ENCODE assay signal across 20 cellular contexts in genomic region chr11:20762980-20763379, GRCh38.
DNase-seq lines count a peak whose midpoint lies in the region; ATAC-seq, FAIRE-seq and TF ChIP-seq lines count a peak whose summit lies in the region.
"Had no signal": no experiment of that assay in that cellular context is flagged by ENCODE, and none has a peak within 500 bp of the region (broad histone marks: within the 10 kb centered on the region; RNA-seq: fewer than 3 reads in every experiment).

No MANE protein-coding gene starts in this region.

- intact Hi-C loops in naive thymus-derived CD4-positive, alpha-beta T cell (cut with micrococcal nuclease), result no loop called here

- peaks cover 0 to 3% (median 0%) of the 10 kb centered on the region in 5 donors for H3K36me3 Mint-ChIP-seq in naive thymus-derived CD4-positive, alpha-beta T cell
- H3K36me3 Mint-ChIP-seq: CD14-positive monocyte had no signal

- TF ChIP-seq CTCF in bronchial epithelial cell (IDR thresholded peaks at IDR 0.05; ENCODE audit: insufficient read depth, low read length, severe bottlenecking) (no peak), SK-N-SH (IDR thresholded peaks at IDR 0.05) (no peak)

- no peaks in the 10 kb centered on the region for H3K4me1 Mint-ChIP-seq in naive thymus-derived CD4-positive, alpha-beta T cell
- H3K4me1 Mint-ChIP-seq: CD14-positive monocyte, T-helper 17 cell had no signal

- H3K27ac Mint-ChIP-seq in naive thymus-derived CD4-positive, alpha-beta T cell, result no peak overlapping the region
- H3K27ac Mint-ChIP-seq: T-helper 17 cell had no signal

- POLR2A ChIA-PET in SK-N-SH (lab: Yijun Ruan, JAX), result no interaction called here
- POLR2A ChIA-PET in naive thymus-derived CD4-positive, alpha-beta T cell (lab: Charles Lee), result no interaction called here

- H3K27ac ChIP-seq in SK-N-SH (ENCODE audit: low read depth in 2 of 2, low read length in 1 of 2), result no peak overlapping the region
- no peak overlapping the region for H3K27ac ChIP-seq in naive thymus-derived CD4-positive, alpha-beta T cell (ENCODE audit: low read depth, low read length)
- H3K27ac ChIP-seq: PC-9 had no signal

- H3K4me2 ChIP-seq in SK-N-SH, result no peak overlapping the region
- H3K4me2 ChIP-seq: PC-9 had no signal

- H3K79me2 ChIP-seq in SK-N-SH (ENCODE audit: insufficient read depth), result no peaks in the 10 kb centered on the region

- no peaks in the 10 kb centered on the region for H3K9me3 ChIP-seq in SK-N-SH
- no peaks in the 10 kb centered on the region for H3K9me3 ChIP-seq in naive thymus-derived CD4-positive, alpha-beta T cell (ENCODE audit: control insufficient read depth in 2 of 3, low read length in 3 of 3)
- H3K9me3 ChIP-seq: Caco-2, MG63 had no signal

- TF ChIP-seq EP300 in SK-N-SH (IDR thresholded peaks at IDR 0.05; ENCODE audit: borderline replicate concordance in 1 of 2, low read depth in 1 of 2, low read length in 1 of 2), result no peak

- H4K20me1 ChIP-seq in SK-N-SH (ENCODE audit: insufficient read depth), result no peaks in the 10 kb centered on the region

- H2AFZ ChIP-seq in SK-N-SH (ENCODE audit: low read depth), result no peak overlapping the region
- H2AFZ ChIP-seq: PC-9 had no signal

- DNase-seq in NCI-H2107 treated with DMSO at 0.1 percent for 48 hours (lab: John Stamatoyannopoulos, UW; ENCODE audit: unreplicated experiment) (peak; percentile 58), NCI-H2107 (lab: John Stamatoyannopoulos, UW) (no peak), NCI-H1092 treated with DMSO at 0.1 percent for 48 hours (lab: John Stamatoyannopoulos, UW) (peak; percentile 37), NCI-H345 treated with DMSO at 0.1 percent for 48 hours (lab: John Stamatoyannopoulos, UW; ENCODE audit: unreplicated experiment) (peak; percentile 87), bronchial epithelial cell (ENCODE audit: low read depth) (no peak), SK-N-SH (no peak)
- DNase-seq in naive thymus-derived CD4-positive, alpha-beta T cell, result no peak
- DNase-seq: 8988T, Caco-2, DMS53, EL, Kasumi-1, MG63, NCI-H1048, PC-9, T-helper 17 cell had no signal

- FAIRE-seq in bronchial epithelial cell (lab: Jason Lieb, UNC), result peak; percentile 77
- FAIRE-seq: GM12878, H1 had no signal

- H3K36me3 ChIP-seq in bronchial epithelial cell (ENCODE audit: control insufficient read depth, insufficient read depth, low read length) (no peaks in the 10 kb centered on the region), SK-N-SH (replicated peaks in 1 of 2; ENCODE audit: control insufficient read depth in 1 of 2, insufficient read depth in 2 of 2, low read length in 1 of 2) (no peaks in the 10 kb centered on the region)
- H3K36me3 ChIP-seq in naive thymus-derived CD4-positive, alpha-beta T cell (ENCODE audit: control insufficient read depth in 2 of 3, insufficient read depth in 3 of 3, low read length in 3 of 3), result no peaks in the 10 kb centered on the region
- H3K36me3 ChIP-seq: MG63 had no signal

- CTCF ChIA-PET in SK-N-SH (lab: Yijun Ruan, JAX), result no interaction called here
- CTCF ChIA-PET in naive thymus-derived CD4-positive, alpha-beta T cell (lab: Charles Lee), result no interaction called here

- H3K9me2 ChIP-seq in SK-N-SH, result no peaks in the 10 kb centered on the region

- H3K9ac ChIP-seq in SK-N-SH, result no peak overlapping the region

- H3K27me3 Mint-ChIP-seq in naive thymus-derived CD4-positive, alpha-beta T cell, result peaks cover 0 to 7% (median 0%) of the 10 kb centered on the region in 5 donors
- H3K27me3 Mint-ChIP-seq: T-helper 17 cell had no signal

- H3K27me3 ChIP-seq in bronchial epithelial cell (ENCODE audit: control insufficient read depth, insufficient read depth, low read length), result no peaks in the 10 kb centered on the region
- H3K27me3 ChIP-seq in SK-N-SH (ENCODE audit: insufficient read depth), result no peaks in the 10 kb centered on the region
- H3K27me3 ChIP-seq in naive thymus-derived CD4-positive, alpha-beta T cell (ENCODE audit: control insufficient read depth in 2 of 2, insufficient read depth in 2 of 2, low read length in 2 of 2), result no peaks in the 10 kb centered on the region
- H3K27me3 ChIP-seq: MG63 had no signal

- no peaks in the 10 kb centered on the region for H3F3A ChIP-seq in SK-N-SH (replicated peaks; ENCODE audit: insufficient read depth)

- 57% methylated on average over 7 of the region's 7 CpGs for WGBS in SK-N-SH (ENCODE audit: low lambda C conversion rate)

- H3K4me3 ChIP-seq in bronchial epithelial cell (ENCODE audit: low read depth, low read length), result no peak overlapping the region
- no peak overlapping the region for H3K4me3 ChIP-seq in SK-N-SH (ENCODE audit: low read depth in 2 of 2, low read length in 1 of 2)
- H3K4me3 ChIP-seq in naive thymus-derived CD4-positive, alpha-beta T cell (ENCODE audit: low read length), result no peak overlapping the region
- H3K4me3 ChIP-seq: GM12878, MG63, PC-9 had no signal

- H3K9me3 Mint-ChIP-seq in naive thymus-derived CD4-positive, alpha-beta T cell, result peaks cover 0 to 20% (median 4%) of the 10 kb centered on the region in 11 donors

- no peak for TF ChIP-seq RAD21 in SK-N-SH (IDR thresholded peaks at IDR 0.05; ENCODE audit: low read length)

- H3K4me3 Mint-ChIP-seq in naive thymus-derived CD4-positive, alpha-beta T cell, result no peak overlapping the region
- H3K4me3 Mint-ChIP-seq: CD14-positive monocyte, T-helper 17 cell had no signal

- H3K4me1 ChIP-seq in SK-N-SH (ENCODE audit: control insufficient read depth in 1 of 2, insufficient read depth in 2 of 2, low read depth in 1 of 2, low read length in 1 of 2), result no peaks in the 10 kb centered on the region; a peak in 1 of 4 replicates
- H3K4me1 ChIP-seq in naive thymus-derived CD4-positive, alpha-beta T cell (ENCODE audit: control insufficient read depth in 2 of 2, insufficient read depth in 2 of 2, low read length in 2 of 2), result no peaks in the 10 kb centered on the region
- H3K4me1 ChIP-seq: Caco-2 had no signal

- ATAC-seq in GM18870 (IDR thresholded peaks at IDR 0.05; ENCODE audit: unreplicated experiment), result no peak
- no peak for ATAC-seq in naive thymus-derived CD4-positive, alpha-beta T cell
- ATAC-seq: GM12878, T-helper 17 cell had no signal

TF ChIP-seq in SK-N-SH, 30 proteins besides CTCF, POLR2A, EP300 and RAD21:
- TF ChIP-seq MEF2A (IDR thresholded peaks at IDR 0.05; ENCODE audit: borderline replicate concordance, low read depth) (no peak), EZH2phosphoT487 (IDR thresholded peaks at IDR 0.05; ENCODE audit: borderline replicate concordance, low read depth) (no peak), FOXM1 (IDR thresholded peaks at IDR 0.05; ENCODE audit: low read depth) (no peak), MAX (IDR thresholded peaks at IDR 0.05; ENCODE audit: low read depth) (no peak), PBX3 (IDR thresholded peaks at IDR 0.05) (no peak), RFX5 (IDR thresholded peaks at IDR 0.05; ENCODE audit: low read length) (no peak), RXRA (IDR thresholded peaks at IDR 0.05; ENCODE audit: borderline replicate concordance, low read depth) (no peak), FOSL2 (IDR thresholded peaks at IDR 0.05; ENCODE audit: borderline replicate concordance, low read depth) (no peak), TAF1 (IDR thresholded peaks at IDR 0.05; ENCODE audit: borderline replicate concordance, low read depth, low read length) (no peak), SMC3 (IDR thresholded peaks at IDR 0.05; ENCODE audit: low read depth, low read length) (no peak), ELF1 (IDR thresholded peaks at IDR 0.05) (no peak), MXI1 (IDR thresholded peaks at IDR 0.05; ENCODE audit: low read depth, low read length) (no peak), USF2 (IDR thresholded peaks at IDR 0.05; ENCODE audit: borderline replicate concordance, low read depth, low read length) (no peak), SIN3A (IDR thresholded peaks at IDR 0.05; ENCODE audit: borderline replicate concordance, low read depth, low read length) (no peak), FOXJ3 (CRISPR knock-in tag; IDR thresholded peaks at IDR 0.05) (no peak), GABPA (IDR thresholded peaks at IDR 0.05; ENCODE audit: low read depth) (no peak), TEAD4 (IDR thresholded peaks at IDR 0.05; ENCODE audit: borderline replicate concordance, insufficient read depth) (no peak)
- TF ChIP-seq, protein P1, sequence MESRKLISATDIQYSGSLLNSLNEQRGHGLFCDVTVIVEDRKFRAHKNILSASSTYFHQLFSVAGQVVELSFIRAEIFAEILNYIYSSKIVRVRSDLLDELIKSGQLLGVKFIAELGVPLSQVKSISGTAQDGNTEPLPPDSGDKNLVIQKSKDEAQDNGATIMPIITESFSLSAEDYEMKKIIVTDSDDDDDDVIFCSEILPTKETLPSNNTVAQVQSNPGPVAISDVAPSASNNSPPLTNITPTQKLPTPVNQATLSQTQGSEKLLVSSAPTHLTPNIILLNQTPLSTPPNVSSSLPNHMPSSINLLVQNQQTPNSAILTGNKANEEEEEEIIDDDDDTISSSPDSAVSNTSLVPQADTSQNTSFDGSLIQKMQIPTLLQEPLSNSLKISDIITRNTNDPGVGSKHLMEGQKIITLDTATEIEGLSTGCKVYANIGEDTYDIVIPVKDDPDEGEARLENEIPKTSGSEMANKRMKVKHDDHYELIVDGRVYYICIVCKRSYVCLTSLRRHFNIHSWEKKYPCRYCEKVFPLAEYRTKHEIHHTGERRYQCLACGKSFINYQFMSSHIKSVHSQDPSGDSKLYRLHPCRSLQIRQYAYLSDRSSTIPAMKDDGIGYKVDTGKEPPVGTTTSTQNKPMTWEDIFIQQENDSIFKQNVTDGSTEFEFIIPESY (IDR thresholded peaks at IDR 0.05; ENCODE audit: borderline replicate concordance, low read depth), result no peak
TF ChIP-seq in SK-N-SH: peak in this region for 0.

Comparison
In these comparisons a context has a peak if more than half of its experiments do, and no peak if none do; other contexts are left out.
1. DNase-seq: peak in NCI-H2107 treated with DMSO at 0.1 percent for 48 hours (single experiment), NCI-H1092 treated with DMSO at 0.1 percent for 48 hours (single experiment) and NCI-H345 treated with DMSO at 0.1 percent for 48 hours (single experiment); none in NCI-H2107 (single experiment), bronchial epithelial cell (single experiment), SK-N-SH (single experiment) and naive thymus-derived CD4-positive, alpha-beta T cell (0 of 9).